In genomic region chr1:113805256-113805531, GRCh38 we compare ENCODE assay signal across 1 cellular context.
TF ChIP-seq lines count a peak whose summit lies in the region.

No MANE protein-coding gene starts in this region.

TF ChIP-seq in IMR-90, 13 proteins besides CTCF, POLR2A, EP300 and RAD21:
- TF ChIP-seq RFX5 (IDR thresholded peaks at IDR 0.05; ENCODE audit: low read depth, low read length), result no peak
- no peak for TF ChIP-seq RCOR1 (IDR thresholded peaks at IDR 0.05; ENCODE audit: insufficient replicate concordance, low read length)
